Comparison of ENCODE assay signal across 8 cellular contexts in genomic region chr20:2693286-2693995, GRCh38. TPM values are rescaled to one million over a fixed set of nuclear protein-coding genes. Genes with fewer than 3 reads are reported as not detected.
DNase-seq lines count a peak whose midpoint lies in the region; ATAC-seq and TF ChIP-seq lines count a peak whose summit lies in the region.

No MANE protein-coding gene starts in this region.

- H3K4me3 ChIP-seq in esophagus muscularis mucosa (peak overlapping the region; percentile 70 to 82 (median 70)), tibial nerve (peak overlapping the region; percentile 33 to 60 (median 40))

- H3K4me1 Mint-ChIP-seq in activated CD8-positive, alpha-beta T cell treated with anti-CD3 and anti-CD28 coated beads, Interleukin-2, amount 10 ng/mL, durations not matched to agents 7 days and 5 days (ENCODE audit: low read depth), result peaks cover 12% of the 10 kb centered on the region
- peaks cover 22% of the 10 kb centered on the region for H3K4me1 Mint-ChIP-seq in neural crest cell

- H3K27ac Mint-ChIP-seq in activated CD8-positive, alpha-beta T cell treated with anti-CD3 and anti-CD28 coated beads, Interleukin-2, amount 10 ng/mL, durations not matched to agents 7 days and 5 days, result no peak overlapping the region
- H3K27ac Mint-ChIP-seq in neural crest cell (ENCODE audit: unreplicated experiment), result no peak overlapping the region

- TF ChIP-seq CTCF in esophagus muscularis mucosa (IDR thresholded peaks at IDR 0.05), result peak in 1 of 3 experiments; percentile 6
- no peak for TF ChIP-seq CTCF in neural crest cell (conservative IDR thresholded peaks at IDR 0.05)
- TF ChIP-seq CTCF in tibial nerve (IDR thresholded peaks at IDR 0.05), result peak in 1 of 5 experiments; percentile 25

- H3K4me3 Mint-ChIP-seq in activated CD8-positive, alpha-beta T cell treated with anti-CD3 and anti-CD28 coated beads, Interleukin-2, amount 10 ng/mL, durations not matched to agents 7 days and 5 days, result no peak overlapping the region
- no peak overlapping the region for H3K4me3 Mint-ChIP-seq in neural crest cell

- no peak for TF ChIP-seq POLR2A in esophagus muscularis mucosa (IDR thresholded peaks at IDR 0.05; ENCODE audit: low read depth)
- TF ChIP-seq POLR2A in tibial nerve (IDR thresholded peaks at IDR 0.05), result no peak

- H3K9me3 ChIP-seq in esophagus muscularis mucosa (no peaks in the 10 kb centered on the region), tibial nerve (no peaks in the 10 kb centered on the region)

- TF ChIP-seq EP300 in esophagus muscularis mucosa (IDR thresholded peaks at IDR 0.05), result no peak
- TF ChIP-seq EP300 in tibial nerve (IDR thresholded peaks at IDR 0.05), result no peak

- H3K27ac ChIP-seq in esophagus muscularis mucosa (replicated peaks in 1 of 4) (peak overlapping the region; percentile 68 to 95 (median 84)), tibial nerve (peak overlapping the region in 1 of 4 donors; percentile 56)

- H3K36me3 Mint-ChIP-seq in activated CD8-positive, alpha-beta T cell treated with anti-CD3 and anti-CD28 coated beads, Interleukin-2, amount 10 ng/mL, durations not matched to agents 7 days and 5 days (ENCODE audit: low read depth), result peaks cover 3% of the 10 kb centered on the region
- H3K36me3 Mint-ChIP-seq in neural crest cell (ENCODE audit: low read depth), result peaks cover 5% of the 10 kb centered on the region

- ATAC-seq in activated CD8-positive, alpha-beta T cell treated with anti-CD3 and anti-CD28 coated beads, Interleukin-2, amount 10 ng/mL, durations not matched to agents 7 days and 5 days, result peak; percentile 56

- peaks cover 0 to 12% (median 0%) of the 10 kb centered on the region in 4 donors for H3K27me3 ChIP-seq in esophagus muscularis mucosa
- peaks cover 0 to 27% of the 10 kb centered on the region in 2 donors for H3K27me3 ChIP-seq in tibial nerve

- WGBS in esophagus muscularis mucosa, result no CpG with 5 or more reads among the region's 88 CpGs
- WGBS in tibial nerve, 2 donors, result 0 to 3% methylated on average over 2 to 44 of the region's 88 CpGs

- peaks cover 0 to 4% (median 0%) of the 10 kb centered on the region in 4 donors for H3K36me3 ChIP-seq in esophagus muscularis mucosa
- H3K36me3 ChIP-seq in tibial nerve, result no peaks in the 10 kb centered on the region

- intact Hi-C loops in esophagus muscularis mucosa (cut with DNase I), result loop anchor here (2.0 to 10.0 kb wide), 4 partner anchors 29 to 151 kb away; partner anchors contain the start of genes IDH3B, NOP56, PCED1A and VPS16

- peaks cover 58% of the 10 kb centered on the region for H3K27me3 Mint-ChIP-seq in activated CD8-positive, alpha-beta T cell treated with anti-CD3 and anti-CD28 coated beads, Interleukin-2, amount 10 ng/mL, durations not matched to agents 7 days and 5 days (ENCODE audit: low read depth)
- H3K27me3 Mint-ChIP-seq in neural crest cell (ENCODE audit: low read depth), result peaks cover 74% of the 10 kb centered on the region

- DNase-seq in Ammon's horn (ENCODE audit: low spot score) (peak; percentile 34), KG1 (lab: John Stamatoyannopoulos, UW) (peak; percentile 5), esophagus muscularis mucosa (ENCODE audit: extremely low spot score) (no peak), neural crest cell (ENCODE audit: low read depth, low spot score) (peak; percentile 36), tibial nerve (ENCODE audit: low spot score in 2 of 2) (no peak), NCI-H446 treated with DMSO at 0.1 percent for 48 hours (lab: John Stamatoyannopoulos, UW) (no peak), NCI-H526 treated with DMSO at 0.1 percent for 48 hours (lab: John Stamatoyannopoulos, UW) (no peak)
- DNase-seq in activated CD8-positive, alpha-beta T cell treated with anti-CD3 and anti-CD28 coated beads, Interleukin-2, amount 10 ng/mL, durations not matched to agents 7 days and 5 days, result peak; percentile 40

- H3K4me1 ChIP-seq in esophagus muscularis mucosa (peaks cover 8 to 27% (median 25%) of the 10 kb centered on the region in 4 donors), tibial nerve (peaks cover 0 to 21% (median 3%) of the 10 kb centered on the region in 4 donors)

- POLR2A ChIA-PET in activated CD8-positive, alpha-beta T cell treated with anti-CD3 and anti-CD28 coated beads, Interleukin-2, amount 10 ng/mL, durations not matched to agents 7 days and 5 days (lab: Charles Lee), result interaction anchor here (0.6 kb wide), 1 partner anchor 48 kb away, joined by 3 read pairs; no protein-coding TSS in a partner anchor

- CTCF ChIA-PET in activated CD8-positive, alpha-beta T cell treated with anti-CD3 and anti-CD28 coated beads, Interleukin-2, amount 10 ng/mL, durations not matched to agents 7 days and 5 days (lab: Charles Lee), result interaction anchor here (0.8 to 1.5 kb wide), 2 partner anchors 48 to 59 kb away, joined by 3 to 4 read pairs; no protein-coding TSS in a partner anchor

- no peaks in the 10 kb centered on the region for H3K9me3 Mint-ChIP-seq in activated CD8-positive, alpha-beta T cell treated with anti-CD3 and anti-CD28 coated beads, Interleukin-2, amount 10 ng/mL, durations not matched to agents 7 days and 5 days (ENCODE audit: insufficient read depth)
- H3K9me3 Mint-ChIP-seq in neural crest cell, result no peaks in the 10 kb centered on the region

RNA-seq across cellular contexts. Expression of gene EBF4, which starts 0.9 kb away (rescaled TPM):
- total RNA-seq in activated CD8-positive, alpha-beta T cell treated with anti-CD3 and anti-CD28 coated beads, Interleukin-2, amount 10 ng/mL, durations not matched to agents 7 days and 5 days, result not detected
- 10 to 100 TPM; 23.7 to 46.7 (median 30.1) TPM for total RNA-seq in esophagus muscularis mucosa
- total RNA-seq in neural crest cell, result 23.2 and 24.6 TPM in 2 replicates
- 10 to 100 TPM in 2 of 4 donors, 1 to 10 TPM in 2; 4.8 to 17.5 (median 10.4) TPM for total RNA-seq in tibial nerve

RNA-seq across cellular contexts. Expression of gene IDH3B, which starts 29.4 kb away (rescaled TPM):
- total RNA-seq in activated CD8-positive, alpha-beta T cell treated with anti-CD3 and anti-CD28 coated beads, Interleukin-2, amount 10 ng/mL, durations not matched to agents 7 days and 5 days, result 100 to 1,000 TPM in 1 of 2 experiments, 10 to 100 TPM in 1; 99.6 to 100 TPM
- 100 to 1,000 TPM; 115 to 122 (median 118) TPM for total RNA-seq in esophagus muscularis mucosa
- total RNA-seq in neural crest cell, result 100 and 102 TPM in 2 replicates
- total RNA-seq in tibial nerve, result 100 to 1,000 TPM; 101 to 141 (median 116) TPM

RNA-seq across cellular contexts. Expression of gene NOP56, which starts 41.0 kb away (rescaled TPM):
- total RNA-seq in activated CD8-positive, alpha-beta T cell treated with anti-CD3 and anti-CD28 coated beads, Interleukin-2, amount 10 ng/mL, durations not matched to agents 7 days and 5 days, result 100 to 1,000 TPM; 441 to 450 TPM
- total RNA-seq in esophagus muscularis mucosa (10 to 100 TPM; 31.6 to 96.4 (median 62.8) TPM), neural crest cell (517 and 547 TPM in 2 replicates), tibial nerve (100 to 1,000 TPM in 1 of 4 donors, 10 to 100 TPM in 3; 80.0 to 141 (median 87.6) TPM)

Comparison
In these comparisons a context has a peak if more than half of its experiments do, and no peak if none do; other contexts are left out.
1. DNase-seq: peak in Ammon's horn (single experiment), KG1 (single experiment), activated CD8-positive, alpha-beta T cell treated with anti-CD3 and anti-CD28 coated beads, Interleukin-2, amount 10 ng/mL, durations not matched to agents 7 days and 5 days (single experiment) and neural crest cell (single experiment); none in esophagus muscularis mucosa (single experiment), tibial nerve (0 of 2), NCI-H446 treated with DMSO at 0.1 percent for 48 hours (single experiment) and NCI-H526 treated with DMSO at 0.1 percent for 48 hours (single experiment).
2. RNA of gene EBF4, which starts 0.9 kb away (total RNA-seq): 23.7 to 46.7 TPM in esophagus muscularis mucosa, 23.2 to 24.6 TPM in neural crest cell and 4.8 to 17.5 TPM in tibial nerve; not detected in activated CD8-positive, alpha-beta T cell treated with anti-CD3 and anti-CD28 coated beads, Interleukin-2, amount 10 ng/mL, durations not matched to agents 7 days and 5 days; every median in the first group is over 4 times any median in the second.